ENCODE assay signal across 14 cellular contexts in genomic region chr12:42475055-42475454, GRCh38.
DNase-seq lines count a peak whose midpoint lies in the region; ATAC-seq and TF ChIP-seq lines count a peak whose summit lies in the region.
"Had no signal": no experiment of that assay in that cellular context is flagged by ENCODE, and none has a peak within 500 bp of the region (broad histone marks: within the 10 kb centered on the region; RNA-seq: fewer than 3 reads in every experiment).

No MANE protein-coding gene starts in this region.

- in situ Hi-C loops in G401 (cut with HindIII; ENCODE audit: low sequenced_read_pairs): no loop called here

- no peak for TF ChIP-seq POLR2A in esophagus squamous epithelium (IDR thresholded peaks at IDR 0.05)

- ATAC-seq in Right ventricle myocardium superior (ENCODE audit: poor library complexity) (no peak), HG02885 (IDR thresholded peaks at IDR 0.05; ENCODE audit: poor library complexity, unreplicated experiment) (peak; percentile 51), PC-3 (peak; percentile 15), HG03095 (IDR thresholded peaks at IDR 0.05; ENCODE audit: unreplicated experiment) (no peak)
- ATAC-seq in stimulated activated memory B cell treated with anti-CD40 and anti-IgM and Interleukin-4, amounts not matched to agents 10 μg/mL and 1 μg/mL and 100 μg/mL, for 72 hours: peak; percentile 62
- ATAC-seq: left colon, WTC11 had no signal

- H3K4me1 ChIP-seq in cardiac muscle cell (ENCODE audit: low read depth): peaks cover 54% of the 10 kb centered on the region
- peaks cover 29% of the 10 kb centered on the region for H3K4me1 ChIP-seq in PC-3 (ENCODE audit: insufficient read depth, low read length)
- peaks cover 0 to 33% (median 0%) of the 10 kb centered on the region in 3 donors for H3K4me1 ChIP-seq in esophagus squamous epithelium

- H3K27me3 ChIP-seq in cardiac muscle cell (no peaks in the 10 kb centered on the region), PC-3 (ENCODE audit: low read length) (no peaks in the 10 kb centered on the region), esophagus squamous epithelium (no peaks in the 10 kb centered on the region)
- H3K27me3 ChIP-seq: vagina had no signal

- H3K79me2 ChIP-seq in PC-3 (ENCODE audit: low read length): peaks cover 64% of the 10 kb centered on the region

- H3K4me2 ChIP-seq in PC-3 (ENCODE audit: low read length): peak overlapping the region; percentile 30

- POLR2A ChIA-PET in PC-3 (lab: Charles Lee; ENCODE audit: unreplicated experiment): no interaction called here

- no peaks in the 10 kb centered on the region for H3K9me2 ChIP-seq in PC-3 (replicated peaks; ENCODE audit: low read length)

- H3K36me3 ChIP-seq in cardiac muscle cell (peaks cover 3% of the 10 kb centered on the region), PC-3 (ENCODE audit: low read depth, low read length) (0 out of 2 replicates have a peak, but pooled peaks cover 8% of the 10 kb centered on the region), esophagus squamous epithelium (no peaks in the 10 kb centered on the region)
- H3K36me3 ChIP-seq: neutrophil had no signal

- H3K36me3 Mint-ChIP-seq in stimulated activated memory B cell treated with anti-CD40 and anti-IgM and Interleukin-4, amounts not matched to agents 10 μg/mL and 1 μg/mL and 100 μg/mL, for 72 hours: no peaks in the 10 kb centered on the region

- TF ChIP-seq CTCF in cardiac muscle cell (IDR thresholded peaks at IDR 0.05; ENCODE audit: low read depth, low read length) (no peak), PC-3 (conservative IDR thresholded peaks at IDR 0.05; ENCODE audit: low read depth, low read length) (no peak), esophagus squamous epithelium (IDR thresholded peaks at IDR 0.05) (no peak)

- no peak overlapping the region for H3K9ac ChIP-seq in PC-3 (ENCODE audit: low read length)

- DNase-seq in cardiac muscle cell (ENCODE audit: low read depth in 1 of 2, low spot score in 1 of 2): no peak
- DNase-seq in Right ventricle myocardium superior: no peak
- no peak for DNase-seq in PC-3
- DNase-seq in G401 (ENCODE audit: low spot score): no peak
- DNase-seq in esophagus squamous epithelium (lab: John Stamatoyannopoulos, UW): no peak
- DNase-seq: left colon, NCI-H526 treated with DMSO at 0.1 percent for 48 hours had no signal

- no peaks in the 10 kb centered on the region for H3K9me3 Mint-ChIP-seq in stimulated activated memory B cell treated with anti-CD40 and anti-IgM and Interleukin-4, amounts not matched to agents 10 μg/mL and 1 μg/mL and 100 μg/mL, for 72 hours
- H3K9me3 Mint-ChIP-seq: WTC11 had no signal

- H3K4me3 Mint-ChIP-seq in stimulated activated memory B cell treated with anti-CD40 and anti-IgM and Interleukin-4, amounts not matched to agents 10 μg/mL and 1 μg/mL and 100 μg/mL, for 72 hours: peak overlapping the region; percentile 52
- H3K4me3 Mint-ChIP-seq: WTC11 had no signal

- BruUV-seq in PC-3 (replicated peaks; lab: Mats Ljungman, UMichigan): no TSS peak

- H3F3A ChIP-seq in PC-3 (ENCODE audit: low read length, unreplicated experiment): no peaks in the 10 kb centered on the region

- WGBS in esophagus squamous epithelium, 2 donors: 43 to 48% methylated on average over 3 of the region's 3 CpGs

- peak overlapping the region; percentile 22 for H3K27ac ChIP-seq in cardiac muscle cell
- peak overlapping the region; percentile 29 for H3K27ac ChIP-seq in PC-3 (ENCODE audit: low read length)
- H3K27ac ChIP-seq in esophagus squamous epithelium: peak overlapping the region in 1 of 4 donors; percentile 47
- H3K27ac ChIP-seq: neutrophil, vagina had no signal

- peaks cover 65% of the 10 kb centered on the region for H3K4me1 Mint-ChIP-seq in stimulated activated memory B cell treated with anti-CD40 and anti-IgM and Interleukin-4, amounts not matched to agents 10 μg/mL and 1 μg/mL and 100 μg/mL, for 72 hours

- CTCF ChIA-PET in PC-3 (lab: Charles Lee): interaction anchor here (0.6 kb wide), 1 partner anchor 1260 kb away, joined by 3 read pairs; no protein-coding TSS in a partner anchor

- peak overlapping the region; percentile 72 for H3K27ac Mint-ChIP-seq in stimulated activated memory B cell treated with anti-CD40 and anti-IgM and Interleukin-4, amounts not matched to agents 10 μg/mL and 1 μg/mL and 100 μg/mL, for 72 hours
- H3K27ac Mint-ChIP-seq: WTC11 had no signal

- H3K27me3 Mint-ChIP-seq in stimulated activated memory B cell treated with anti-CD40 and anti-IgM and Interleukin-4, amounts not matched to agents 10 μg/mL and 1 μg/mL and 100 μg/mL, for 72 hours: no peaks in the 10 kb centered on the region

- H2AFZ ChIP-seq in PC-3 (ENCODE audit: low read length): no peak overlapping the region

- H3K4me3 ChIP-seq in cardiac muscle cell: no peak overlapping the region
- no peak overlapping the region for H3K4me3 ChIP-seq in PC-3 (ENCODE audit: low read length)
- no peak overlapping the region for H3K4me3 ChIP-seq in esophagus squamous epithelium
- H3K4me3 ChIP-seq: HAP-1, vagina had no signal

- intact Hi-C loops in Right ventricle myocardium superior (cut with DNase I) (no loop called here), PC-3 (cut with micrococcal nuclease) (loop anchor here (2.0 to 10.0 kb wide), 2 partner anchors 808 to 1170 kb away; no protein-coding TSS in a partner anchor), esophagus squamous epithelium (cut with DNase I) (no loop called here)

- H3K9me3 ChIP-seq in cardiac muscle cell (ENCODE audit: low read depth) (no peaks in the 10 kb centered on the region), PC-3 (ENCODE audit: low read length) (no peaks in the 10 kb centered on the region), esophagus squamous epithelium (no peaks in the 10 kb centered on the region)
- H3K9me3 ChIP-seq: HAP-1, neutrophil, vagina had no signal

- no peaks in the 10 kb centered on the region; the same call in 1 of the 2 replicates for H4K20me1 ChIP-seq in PC-3 (ENCODE audit: low read length)

Comparison
In these comparisons a context has a peak if more than half of its experiments do, and no peak if none do; other contexts are left out.
1. ATAC-seq: peak in HG02885 (single experiment), PC-3 (single experiment) and stimulated activated memory B cell treated with anti-CD40 and anti-IgM and Interleukin-4, amounts not matched to agents 10 μg/mL and 1 μg/mL and 100 μg/mL, for 72 hours (single experiment); none in Right ventricle myocardium superior (single experiment) and HG03095 (single experiment).